In the genomic region with DNA sequence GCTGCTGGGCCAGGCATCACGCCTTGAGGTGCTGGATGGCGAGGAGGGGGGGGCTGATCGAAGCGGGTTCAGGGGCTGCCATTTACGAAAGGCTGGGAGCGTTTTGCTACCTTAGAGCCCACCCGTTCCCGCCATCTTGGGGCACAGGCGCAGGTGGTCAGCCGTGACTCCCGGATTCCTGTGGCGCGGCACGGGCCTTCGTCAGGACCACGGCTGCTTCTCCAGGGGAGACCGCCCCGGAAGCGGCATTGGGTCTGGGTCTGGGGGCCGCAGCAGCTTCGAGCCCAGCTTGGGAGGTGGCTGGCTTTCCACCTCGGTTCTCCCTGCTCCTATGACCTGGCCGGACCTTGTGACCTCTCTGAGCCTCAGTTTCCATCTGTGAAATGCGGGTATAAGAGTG, we compare ENCODE assay signal across 19 cellular contexts. TPM values are rescaled to one million over a fixed set of nuclear protein-coding genes. Genes with fewer than 3 reads are reported as not detected.
DNase-seq lines count a peak whose midpoint lies in the region; ATAC-seq and TF ChIP-seq lines count a peak whose summit lies in the region.
"Had no signal": no experiment of that assay in that cellular context is flagged by ENCODE, and none has a peak within 500 bp of the region (broad histone marks: within the 10 kb centered on the region; RNA-seq: fewer than 3 reads in every experiment).

No MANE protein-coding gene starts in this region.

- H3K27me3 ChIP-seq in hepatocyte = no peaks in the 10 kb centered on the region
- no peaks in the 10 kb centered on the region for H3K27me3 ChIP-seq in tibial artery
- no peaks in the 10 kb centered on the region for H3K27me3 ChIP-seq in CD4-positive, alpha-beta memory T cell (ENCODE audit: insufficient read depth, low read length)

- ATAC-seq in activated T-cell treated with anti-CD3 and anti-CD28 coated beads, Interleukin-2, amount 50 U/mL, for 72 hours (replicated peaks in 1 of 2) = no peak
- ATAC-seq: natural killer cell had no signal

- peaks cover 63% of the 10 kb centered on the region for H3K4me1 Mint-ChIP-seq in activated T-cell treated with anti-CD3 and anti-CD28 coated beads, Interleukin-2, amount 50 U/mL, for 72 hours (ENCODE audit: low read depth)
- H3K4me1 Mint-ChIP-seq in activated T-helper 2 cell treated with anti-CD3 and anti-CD28 coated beads, Interferon-gamma antibody, Interleukin-2, Interleukin-4, amounts not matched to agents 10 μg/mL and 5 μg/mL and 100 μg/mL, durations not matched to agents 14 hours and 24 hours and 36 hours (ENCODE audit: low read depth) = peaks cover 36% of the 10 kb centered on the region
- peaks cover 15 to 28% (median 17%) of the 10 kb centered on the region in 4 donors for H3K4me1 Mint-ChIP-seq in CD4-positive, alpha-beta memory T cell
- no peaks in the 10 kb centered on the region for H3K4me1 Mint-ChIP-seq in Calu3 (ENCODE audit: low read depth, unreplicated experiment)

- H3K9me3 ChIP-seq in hepatocyte (ENCODE audit: low read depth) = no peaks in the 10 kb centered on the region
- no peaks in the 10 kb centered on the region for H3K9me3 ChIP-seq in tibial artery
- no peaks in the 10 kb centered on the region for H3K9me3 ChIP-seq in CD4-positive, alpha-beta memory T cell (ENCODE audit: control insufficient read depth in 1 of 2, low read length in 2 of 2)

- POLR2A ChIA-PET in CD4-positive, alpha-beta memory T cell (lab: Charles Lee; ENCODE audit: partially characterized antibody) = no interaction called here

- peaks cover 80% of the 10 kb centered on the region for H4K20me1 ChIP-seq in hepatocyte (ENCODE audit: insufficient read depth, poor library complexity, severe bottlenecking)

- H3K4me1 ChIP-seq in hepatocyte (ENCODE audit: insufficient read depth) (peaks cover 51% of the 10 kb centered on the region), tibial artery (peaks cover 0 to 100% (median 96%) of the 10 kb centered on the region in 4 donors)
- peaks cover 11% of the 10 kb centered on the region for H3K4me1 ChIP-seq in CD4-positive, alpha-beta memory T cell (ENCODE audit: insufficient read depth, low read length)

- no peak for TF ChIP-seq CTCF in hepatocyte (IDR thresholded peaks at IDR 0.05; ENCODE audit: poor library complexity)
- TF ChIP-seq CTCF in tibial artery (IDR thresholded peaks at IDR 0.05) = no peak
- no peak for TF ChIP-seq CTCF in Calu3 (IDR thresholded peaks at IDR 0.05; ENCODE audit: unreplicated experiment)

- no peaks in the 10 kb centered on the region for H3K9me2 ChIP-seq in hepatocyte (replicated peaks; ENCODE audit: insufficient read depth)

- no peak overlapping the region for H3K4me2 ChIP-seq in hepatocyte

- H3K79me2 ChIP-seq in hepatocyte = peaks cover 97% of the 10 kb centered on the region

- intact Hi-C loops in activated T-helper 2 cell treated with anti-CD3 and anti-CD28 coated beads, Interferon-gamma antibody, Interleukin-2, Interleukin-4, amounts not matched to agents 10 μg/mL and 5 μg/mL and 100 μg/mL, durations not matched to agents 14 hours and 24 hours and 36 hours (cut with micrococcal nuclease) = no loop called here
- intact Hi-C loops in tibial artery (cut with DNase I; ENCODE audit: low total_unique reads) (no loop called here), Calu3 (cut with micrococcal nuclease; ENCODE audit: unreplicated experiment) (no loop called here)
- intact Hi-C loops in CD4-positive, alpha-beta memory T cell (cut with micrococcal nuclease) = no loop called here

- peak overlapping the region; percentile 78 to 80 for H3K4me3 Mint-ChIP-seq in activated T-cell treated with anti-CD3 and anti-CD28 coated beads, Interleukin-2, amount 50 U/mL, for 72 hours
- H3K4me3 Mint-ChIP-seq in activated T-helper 2 cell treated with anti-CD3 and anti-CD28 coated beads, Interferon-gamma antibody, Interleukin-2, Interleukin-4, amounts not matched to agents 10 μg/mL and 5 μg/mL and 100 μg/mL, durations not matched to agents 14 hours and 24 hours and 36 hours (ENCODE audit: low read depth) = no peak overlapping the region
- no peak overlapping the region for H3K4me3 Mint-ChIP-seq in CD4-positive, alpha-beta memory T cell
- no peak overlapping the region for H3K4me3 Mint-ChIP-seq in Calu3 (ENCODE audit: low read depth, unreplicated experiment)
- H3K4me3 Mint-ChIP-seq: natural killer cell had no signal

- H3K27ac ChIP-seq in hepatocyte (peak overlapping the region; percentile 77), tibial artery (peak overlapping the region; percentile 68 to 81)
- H3K27ac ChIP-seq in CD4-positive, alpha-beta memory T cell (ENCODE audit: low read depth, low read length) = no peak overlapping the region

- BruUV-seq in Calu3 (replicated peaks; lab: Mats Ljungman, UMichigan) = no TSS peak

- no peaks in the 10 kb centered on the region for H3K27me3 Mint-ChIP-seq in activated T-cell treated with anti-CD3 and anti-CD28 coated beads, Interleukin-2, amount 50 U/mL, for 72 hours (ENCODE audit: low read depth)
- no peaks in the 10 kb centered on the region for H3K27me3 Mint-ChIP-seq in activated T-helper 2 cell treated with anti-CD3 and anti-CD28 coated beads, Interferon-gamma antibody, Interleukin-2, Interleukin-4, amounts not matched to agents 10 μg/mL and 5 μg/mL and 100 μg/mL, durations not matched to agents 14 hours and 24 hours and 36 hours (ENCODE audit: low read depth)
- no peaks in the 10 kb centered on the region for H3K27me3 Mint-ChIP-seq in CD4-positive, alpha-beta memory T cell
- H3K27me3 Mint-ChIP-seq in Calu3 (ENCODE audit: unreplicated experiment) = no peaks in the 10 kb centered on the region
- H3K27me3 Mint-ChIP-seq: CD4-positive, CD25-positive, alpha-beta regulatory T cell had no signal

- peak overlapping the region; percentile 46 for H3K27ac Mint-ChIP-seq in activated T-cell treated with anti-CD3 and anti-CD28 coated beads, Interleukin-2, amount 50 U/mL, for 72 hours
- peak overlapping the region; percentile 89 for H3K27ac Mint-ChIP-seq in activated T-helper 2 cell treated with anti-CD3 and anti-CD28 coated beads, Interferon-gamma antibody, Interleukin-2, Interleukin-4, amounts not matched to agents 10 μg/mL and 5 μg/mL and 100 μg/mL, durations not matched to agents 14 hours and 24 hours and 36 hours
- H3K27ac Mint-ChIP-seq in CD4-positive, alpha-beta memory T cell = no peak overlapping the region
- no peak overlapping the region for H3K27ac Mint-ChIP-seq in Calu3 (ENCODE audit: unreplicated experiment)
- H3K27ac Mint-ChIP-seq: natural killer cell had no signal

- H3K4me3 ChIP-seq in hepatocyte (no peak overlapping the region), tibial artery (no peak overlapping the region)
- H3K4me3 ChIP-seq in CD4-positive, alpha-beta memory T cell (ENCODE audit: low read length in 2 of 2) = no peak overlapping the region

- H3K36me3 ChIP-seq in hepatocyte (replicated peaks; ENCODE audit: insufficient read depth, low read depth) (no peaks in the 10 kb centered on the region), tibial artery (no peaks in the 10 kb centered on the region)
- H3K36me3 ChIP-seq in CD4-positive, alpha-beta memory T cell (ENCODE audit: insufficient read depth, low read length) = no peaks in the 10 kb centered on the region

- CTCF ChIA-PET in CD4-positive, alpha-beta memory T cell (lab: Charles Lee; ENCODE audit: partially characterized antibody) = no interaction called here
- CTCF ChIA-PET in Calu3 (lab: Charles Lee) = no interaction called here

- over 99% methylated on average over 24 of the region's 24 CpGs for WGBS in hepatocyte (ENCODE audit: low lambda C conversion rate, missing lambda C conversion rate)

- no peak overlapping the region for H2AFZ ChIP-seq in hepatocyte

- no peak for DNase-seq in activated T-cell treated with anti-CD3 and anti-CD28 coated beads, Interleukin-2, amount 50 U/mL, for 72 hours
- DNase-seq in activated T-cell treated with anti-CD3 and anti-CD28 coated beads for 4 hours (no peak), hepatocyte (ENCODE audit: low spot score) (no peak), tibial artery (no peak), Calu3 (no peak), SW480 (ENCODE audit: low spot score) (no peak)
- DNase-seq in activated T-helper 2 cell treated with anti-CD3 and anti-CD28 coated beads, Interferon-gamma antibody, Interleukin-2, Interleukin-4, amounts not matched to agents 10 μg/mL and 5 μg/mL and 100 μg/mL, durations not matched to agents 14 hours and 24 hours and 36 hours (ENCODE audit: low spot score) = no peak
- no peak for DNase-seq in CD4-positive, alpha-beta memory T cell
- DNase-seq: activated CD4-positive, alpha-beta T cell treated with anti-CD3 and anti-CD28 coated beads for 1 hour; activated naive CD4-positive, alpha-beta T cell; CD4-positive, CD25-positive, alpha-beta regulatory T cell; foreskin melanocyte; GF-D8; HCEC 1CT; natural killer cell; NCI-H1436 treated with DMSO at 0.1 percent for 48 hours; NCI-H748 treated with DMSO at 0.1 percent for 48 hours; posterior cingulate gyrus; stimulated activated CD4-positive, alpha-beta T cell treated with anti-CD3 and anti-CD28 coated beads, Interleukin-2, amount 100 ng/mL, for 48 hours had no signal

- no peaks in the 10 kb centered on the region for H3K9me3 Mint-ChIP-seq in activated T-cell treated with anti-CD3 and anti-CD28 coated beads, Interleukin-2, amount 50 U/mL, for 72 hours
- H3K9me3 Mint-ChIP-seq in activated T-helper 2 cell treated with anti-CD3 and anti-CD28 coated beads, Interferon-gamma antibody, Interleukin-2, Interleukin-4, amounts not matched to agents 10 μg/mL and 5 μg/mL and 100 μg/mL, durations not matched to agents 14 hours and 24 hours and 36 hours = no peaks in the 10 kb centered on the region
- H3K9me3 Mint-ChIP-seq in CD4-positive, alpha-beta memory T cell = peaks cover 0 to 1% (median 0%) of the 10 kb centered on the region in 8 donors
- no peaks in the 10 kb centered on the region for H3K9me3 Mint-ChIP-seq in Calu3 (ENCODE audit: low read depth, unreplicated experiment)
- H3K9me3 Mint-ChIP-seq: CD4-positive, CD25-positive, alpha-beta regulatory T cell; natural killer cell had no signal

- no peaks in the 10 kb centered on the region for H3K36me3 Mint-ChIP-seq in activated T-cell treated with anti-CD3 and anti-CD28 coated beads, Interleukin-2, amount 50 U/mL, for 72 hours (ENCODE audit: insufficient read depth in 2 of 2)
- peaks cover 3% of the 10 kb centered on the region for H3K36me3 Mint-ChIP-seq in activated T-helper 2 cell treated with anti-CD3 and anti-CD28 coated beads, Interferon-gamma antibody, Interleukin-2, Interleukin-4, amounts not matched to agents 10 μg/mL and 5 μg/mL and 100 μg/mL, durations not matched to agents 14 hours and 24 hours and 36 hours (ENCODE audit: low read depth)
- H3K36me3 Mint-ChIP-seq in CD4-positive, alpha-beta memory T cell = no peaks in the 10 kb centered on the region
- no peaks in the 10 kb centered on the region for H3K36me3 Mint-ChIP-seq in Calu3 (ENCODE audit: insufficient read depth, unreplicated experiment)
- H3K36me3 Mint-ChIP-seq: CD4-positive, CD25-positive, alpha-beta regulatory T cell; natural killer cell had no signal

RNA-seq across cellular contexts. Expression of gene SPSB1, which starts 23.8 kb away (rescaled TPM):
- total RNA-seq in activated T-cell treated with anti-CD3 and anti-CD28 coated beads, Interleukin-2, amount 50 U/mL, for 72 hours = 10 to 100 TPM; 12.2 to 15.6 TPM
- 7.1 and 7.5 TPM in 2 replicates for total RNA-seq in activated T-helper 2 cell treated with anti-CD3 and anti-CD28 coated beads, Interferon-gamma antibody, Interleukin-2, Interleukin-4, amounts not matched to agents 10 μg/mL and 5 μg/mL and 100 μg/mL, durations not matched to agents 14 hours and 24 hours and 36 hours
- 61.3 and 66.9 TPM in 2 replicates for total RNA-seq in hepatocyte
- polyA plus RNA-seq in hepatocyte = 75.3 and 102 TPM in 2 replicates
- 1 to 10 TPM; 3.3 to 4.1 TPM for total RNA-seq in CD4-positive, alpha-beta memory T cell
- 1 to 10 TPM; 2.8 to 4.5 TPM for polyA plus RNA-seq in CD4-positive, alpha-beta memory T cell
- total RNA-seq in Calu3 (2022) = 4.9 and 5.8 TPM in 2 replicates

Comparison
In these comparisons a context has a peak if more than half of its experiments do, and no peak if none do; other contexts are left out.
1. H3K27ac Mint-ChIP-seq: peak in activated T-cell treated with anti-CD3 and anti-CD28 coated beads, Interleukin-2, amount 50 U/mL, for 72 hours (single experiment) and activated T-helper 2 cell treated with anti-CD3 and anti-CD28 coated beads, Interferon-gamma antibody, Interleukin-2, Interleukin-4, amounts not matched to agents 10 μg/mL and 5 μg/mL and 100 μg/mL, durations not matched to agents 14 hours and 24 hours and 36 hours (single experiment); none in CD4-positive, alpha-beta memory T cell (0 of 7) and Calu3 (single experiment).
2. H3K4me3 Mint-ChIP-seq: peak in activated T-cell treated with anti-CD3 and anti-CD28 coated beads, Interleukin-2, amount 50 U/mL, for 72 hours (2 of 2); none in activated T-helper 2 cell treated with anti-CD3 and anti-CD28 coated beads, Interferon-gamma antibody, Interleukin-2, Interleukin-4, amounts not matched to agents 10 μg/mL and 5 μg/mL and 100 μg/mL, durations not matched to agents 14 hours and 24 hours and 36 hours (single experiment), CD4-positive, alpha-beta memory T cell (0 of 8) and Calu3 (single experiment).